ENCODE assay signal across 8 cellular contexts in the genomic region with DNA sequence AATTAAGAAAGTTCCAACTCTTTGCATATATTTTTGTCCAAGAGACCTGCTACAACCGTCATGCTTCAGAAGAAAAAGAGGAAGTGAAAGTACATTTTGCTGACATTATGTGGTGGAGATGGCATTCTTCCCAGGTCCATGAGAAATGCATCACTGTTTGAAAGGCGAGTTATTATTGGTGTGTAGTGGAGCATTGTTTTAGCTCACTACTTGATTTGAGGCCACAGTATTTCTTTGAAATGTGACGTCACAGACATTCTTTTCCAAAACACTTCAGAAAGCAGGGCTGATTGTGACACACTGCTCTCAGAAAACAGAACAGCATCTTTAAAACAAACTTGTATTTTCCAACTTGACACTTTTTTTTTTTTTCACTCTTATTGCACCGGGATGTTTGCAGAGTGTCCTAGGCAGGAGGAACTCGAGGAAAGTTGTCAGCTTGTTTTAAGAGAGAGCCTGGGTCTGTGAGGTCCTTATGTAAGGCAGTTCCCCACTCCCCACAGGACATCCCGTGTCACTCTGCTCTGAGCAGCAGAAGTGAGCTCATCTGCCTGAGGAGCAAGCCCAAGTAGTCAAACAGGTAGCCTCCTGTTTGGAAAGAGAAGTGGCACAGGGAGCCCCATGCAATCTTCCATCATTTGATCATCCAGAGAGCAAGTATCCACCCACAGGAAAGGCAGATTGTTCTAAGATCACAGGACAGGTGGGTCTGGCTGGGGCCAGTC. TPM values are rescaled to one million over a fixed set of nuclear protein-coding genes. Genes with fewer than 3 reads are reported as not detected.
A peak's percentile ranks its signal among the peaks of the same experiment; 100 is the strongest.
DNase-seq lines count a peak whose midpoint lies in the region; ATAC-seq, FAIRE-seq and TF ChIP-seq lines count a peak whose summit lies in the region.

No MANE protein-coding gene starts in this region.

- peak overlapping the region; percentile 38 for H3K27ac ChIP-seq in RWPE2 (ENCODE audit: poor library complexity, severe bottlenecking)
- H3K27ac ChIP-seq in endothelial cell of umbilical vein (ENCODE audit: insufficient read depth, low read depth, low read length): no peak overlapping the region

- H3K4me1 ChIP-seq in RWPE2 (ENCODE audit: insufficient read depth, poor library complexity, severe bottlenecking) (peaks cover 18% of the 10 kb centered on the region), endothelial cell of umbilical vein (ENCODE audit: control insufficient read depth, extremely low read depth, insufficient read depth, low read length) (no peaks in the 10 kb centered on the region)

- POLR2A ChIA-PET in endothelial cell of umbilical vein (lab: Charles Lee): no interaction called here

- intact Hi-C loops in endothelial cell of umbilical vein (cut with micrococcal nuclease): no loop called here

- TF ChIP-seq CTCF in RWPE2 (IDR thresholded peaks at IDR 0.05; ENCODE audit: poor library complexity, severe bottlenecking) (no peak), endothelial cell of umbilical vein (IDR thresholded peaks at IDR 0.05; ENCODE audit: extremely low read depth in 1 of 2, insufficient read depth in 1 of 2, low read depth in 1 of 2, low read length in 2 of 2) (no peak)

- no peaks in the 10 kb centered on the region for H3K9me1 ChIP-seq in endothelial cell of umbilical vein (replicated peaks; ENCODE audit: control insufficient read depth, extremely low read depth, insufficient read depth, low read length)

- H3K79me2 ChIP-seq in endothelial cell of umbilical vein (ENCODE audit: control insufficient read depth, insufficient read depth, low read length): no peaks in the 10 kb centered on the region

- TF ChIP-seq POLR2A in endothelial cell of umbilical vein (IDR thresholded peaks at IDR 0.05; ENCODE audit: low read depth, low read length): no peak

- H2AFZ ChIP-seq in endothelial cell of umbilical vein (ENCODE audit: low read depth, low read length): no peak overlapping the region

- peak; percentile 79 for DNase-seq in CD1c-positive myeloid dendritic cell (ENCODE audit: extremely low spot score)
- DNase-seq in RWPE2 (ENCODE audit: low spot score): no peak
- DNase-seq in endothelial cell of umbilical vein (ENCODE audit: low read depth, low spot score): peak; percentile 71
- peak; percentile 74 for DNase-seq in myocyte (ENCODE audit: low read depth)
- DNase-seq in stimulated activated CD4-positive, alpha-beta T cell treated with anti-CD3 and anti-CD28 coated beads, Interleukin-2, amount 100 ng/mL, for 24 hours: no peak
- DNase-seq in activated CD8-positive, alpha-beta memory T cell treated with anti-CD3 and anti-CD28 coated beads, Interleukin-2, amount 50 U/mL, for 48 hours: no peak

- H3K27me3 ChIP-seq in RWPE2 (ENCODE audit: insufficient read depth, poor library complexity, severe bottlenecking) (no peaks in the 10 kb centered on the region), endothelial cell of umbilical vein (ENCODE audit: control insufficient read depth in 2 of 2, insufficient read depth in 2 of 2, low read length in 2 of 2) (peaks cover 5 to 8% of the 10 kb centered on the region in 2 experiments)

- no TSS peak for BruUV-seq in endothelial cell of umbilical vein (replicated peaks; lab: Mats Ljungman, UMichigan)

- H3K4me3 ChIP-seq in RWPE2 (ENCODE audit: severe bottlenecking): peak overlapping the region; percentile 19
- no peak overlapping the region for H3K4me3 ChIP-seq in endothelial cell of umbilical vein (replicated peaks in 1 of 3; ENCODE audit: insufficient read depth in 1 of 3, low read depth in 1 of 3, low read length in 3 of 3)

- H3K9ac ChIP-seq in endothelial cell of umbilical vein (replicated peaks; ENCODE audit: extremely low read depth, insufficient read depth, low read length): no peak overlapping the region

- peak overlapping the region; percentile 28 for H3K4me2 ChIP-seq in endothelial cell of umbilical vein (ENCODE audit: insufficient read depth, low read length)

- FAIRE-seq in endothelial cell of umbilical vein (lab: Jason Lieb, UNC): no peak

- dilution Hi-C loops in endothelial cell of umbilical vein (cut with MboI; ENCODE audit: extremely low pct_ligation_motif_present, low sequenced_read_pairs): no loop called here

- ATAC-seq in GM19035 (IDR thresholded peaks at IDR 0.05; ENCODE audit: unreplicated experiment): peak; percentile 92
- ATAC-seq in HG03108 (IDR thresholded peaks at IDR 0.05; ENCODE audit: unreplicated experiment): peak; percentile 97
- ATAC-seq in RWPE2 (ENCODE audit: low read depth): peak; percentile 58

- no peaks in the 10 kb centered on the region for H4K20me1 ChIP-seq in endothelial cell of umbilical vein (replicated peaks; ENCODE audit: control insufficient read depth, extremely low read depth, insufficient read depth, low read length)

- CTCF ChIA-PET in endothelial cell of umbilical vein (lab: Charles Lee): no interaction called here

- H3K36me3 ChIP-seq in RWPE2 (ENCODE audit: low read depth) (no peaks in the 10 kb centered on the region), endothelial cell of umbilical vein (ENCODE audit: control insufficient read depth in 2 of 2, extremely low read depth in 1 of 2, insufficient read depth in 2 of 2, low read length in 2 of 2) (no peaks in the 10 kb centered on the region)

- H3K9me3 ChIP-seq in RWPE2 (ENCODE audit: severe bottlenecking) (no peaks in the 10 kb centered on the region), endothelial cell of umbilical vein (replicated peaks; ENCODE audit: control insufficient read depth, insufficient read depth, low read length) (no peaks in the 10 kb centered on the region)

TF ChIP-seq in endothelial cell of umbilical vein, 7 proteins besides CTCF, POLR2A, EP300 and RAD21:
- TF ChIP-seq POLR2AphosphoS5 (IDR thresholded peaks at IDR 0.05; ENCODE audit: insufficient read depth, low read depth, low read length): no peak
- peak; percentile 40 for TF ChIP-seq JUN (IDR thresholded peaks at IDR 0.05; ENCODE audit: borderline replicate concordance, insufficient read depth, insufficient read length, low read depth)

RNA-seq across cellular contexts. Expression of gene SPTLC3, which starts 1.1 kb away (rescaled TPM):
- total RNA-seq in endothelial cell of umbilical vein (0.23 and 0.29 TPM in 2 replicates), myocyte (7.5 and 9.0 TPM in 2 replicates)
- polyA plus RNA-seq in endothelial cell of umbilical vein: 0.05 and 0.35 TPM in 2 replicates
- 0.15 and 0.16 TPM in 2 replicates for polyA plus RNA-seq in endothelial cell of umbilical vein (2011; cell fraction: cytosol; rRNA removed)
- 0.13 and 0.17 TPM in 2 replicates for polyA plus RNA-seq in endothelial cell of umbilical vein (2011; cell fraction: nucleus; rRNA removed)
- polyA plus RNA-seq in endothelial cell of umbilical vein (2012): 0.03 and 0.30 TPM in 2 replicates
- 0.08 TPM in 1 of 2 replicates, not detected in the other for polyA minus RNA-seq in endothelial cell of umbilical vein
- polyA minus RNA-seq in endothelial cell of umbilical vein (2011; cell fraction: cytosol; rRNA and poly(A)+ RNA removed): not detected
- 0.19 and 0.34 TPM in 2 replicates for polyA minus RNA-seq in endothelial cell of umbilical vein (2011; cell fraction: nucleus; rRNA and poly(A)+ RNA removed)
- polyA plus RNA-seq in myocyte (2012): 1.8 TPM

Comparison
In these comparisons a context has a peak if more than half of its experiments do, and no peak if none do; other contexts are left out.
1. DNase-seq: peak in CD1c-positive myeloid dendritic cell (single experiment), endothelial cell of umbilical vein (single experiment) and myocyte (single experiment); none in RWPE2 (single experiment), stimulated activated CD4-positive, alpha-beta T cell treated with anti-CD3 and anti-CD28 coated beads, Interleukin-2, amount 100 ng/mL, for 24 hours (0 of 2) and activated CD8-positive, alpha-beta memory T cell treated with anti-CD3 and anti-CD28 coated beads, Interleukin-2, amount 50 U/mL, for 48 hours (single experiment).
2. Peak in every context shown above with its lines, with median percentiles within 50 percentile points of each other: ATAC-seq.